ENCODE assay signal across 11 cellular contexts in genomic region chr15:73936181-73936580, GRCh38. TPM values are rescaled to one million over a fixed set of nuclear protein-coding genes. Genes with fewer than 3 reads are reported as not detected.
DNase-seq lines count a peak whose midpoint lies in the region; ATAC-seq and TF ChIP-seq lines count a peak whose summit lies in the region.
"Had no signal": no experiment of that assay in that cellular context is flagged by ENCODE, and none has a peak within 500 bp of the region (broad histone marks: within the 10 kb centered on the region; RNA-seq: fewer than 3 reads in every experiment).

No MANE protein-coding gene starts in this region.

- no peaks in the 10 kb centered on the region for H3K27me3 ChIP-seq in gastroesophageal sphincter

- no peak for TF ChIP-seq POLR2A in gastroesophageal sphincter (IDR thresholded peaks at IDR 0.05)

- TF ChIP-seq CTCF in HFF-Myc (IDR thresholded peaks at IDR 0.05; ENCODE audit: low read depth, low read length, missing control alignments): peak; percentile 4
- TF ChIP-seq CTCF in gastroesophageal sphincter (IDR thresholded peaks at IDR 0.05): peak in 3 of 4 experiments; percentile 24 to 36 (median 27)

- no peak for TF ChIP-seq EP300 in gastroesophageal sphincter (IDR thresholded peaks at IDR 0.05)

- 60% methylated on average over 1 to 2 of the region's 5 CpGs for WGBS in gastroesophageal sphincter (ENCODE audit: low coverage in 1 of 2), 2 donors

- H3K4me1 ChIP-seq in gastroesophageal sphincter: peaks cover 0 to 73% (median 19%) of the 10 kb centered on the region in 3 donors

- no peak for DNase-seq in HFF-Myc (ENCODE audit: extremely low read depth, low read depth)
- peak; percentile 27 for DNase-seq in SW480 (ENCODE audit: low spot score)
- DNase-seq in renal cortical epithelial cell (ENCODE audit: low read depth): peak; percentile 56
- no peak for DNase-seq in NCI-H2171 treated with DMSO at 0.1 percent for 48 hours (lab: John Stamatoyannopoulos, UW)
- DNase-seq in NCI-H2029 treated with DMSO at 0.1 percent for 48 hours (lab: John Stamatoyannopoulos, UW): no peak
- DNase-seq: activated T-cell treated with anti-CD3 and anti-CD28 coated beads for 4 hours; effector CD8-positive, alpha-beta T cell; Kasumi-1; SIG-M5 had no signal

- peaks cover 0 to 10% of the 10 kb centered on the region in 2 donors for H3K36me3 ChIP-seq in gastroesophageal sphincter

- ATAC-seq in gastroesophageal sphincter (peak; percentile 65), GM21423 (IDR thresholded peaks at IDR 0.05; ENCODE audit: unreplicated experiment) (no peak)

- peak overlapping the region in 3 of 4 donors; percentile 15 to 56 (median 46) for H3K27ac ChIP-seq in gastroesophageal sphincter

- H3K4me3 ChIP-seq in HFF-Myc (replicated peaks; ENCODE audit: low read depth, low read length) (no peak overlapping the region), gastroesophageal sphincter (no peak overlapping the region)

- H3K9me3 ChIP-seq in gastroesophageal sphincter: no peaks in the 10 kb centered on the region

RNA-seq across cellular contexts. Expression of gene LOXL1, which starts 9.9 kb away (rescaled TPM):
- total RNA-seq in gastroesophageal sphincter: 10 to 100 TPM; 22.9 to 63.0 (median 34.5) TPM
- total RNA-seq in renal cortical epithelial cell: 62.8 and 70.7 TPM in 2 replicates

RNA-seq across cellular contexts. Expression of gene STOML1, which starts 55.9 kb away (rescaled TPM):
- total RNA-seq in gastroesophageal sphincter (10 to 100 TPM in 3 of 4 donors, 1 to 10 TPM in 1; 8.1 to 21.7 (median 13.7) TPM), renal cortical epithelial cell (23.2 and 36.5 TPM in 2 replicates)

RNA-seq across cellular contexts. Expression of gene PML, which starts 58.3 kb away (rescaled TPM):
- total RNA-seq in gastroesophageal sphincter (10 to 100 TPM; 24.1 to 75.1 (median 52.1) TPM), renal cortical epithelial cell (56.8 and 234 TPM in 2 replicates)

Comparison
In these comparisons a context has a peak if more than half of its experiments do, and no peak if none do; other contexts are left out.
1. DNase-seq: peak in SW480 (single experiment) and renal cortical epithelial cell (single experiment); none in HFF-Myc (single experiment), NCI-H2171 treated with DMSO at 0.1 percent for 48 hours (single experiment) and NCI-H2029 treated with DMSO at 0.1 percent for 48 hours (single experiment).